In the genomic region with DNA sequence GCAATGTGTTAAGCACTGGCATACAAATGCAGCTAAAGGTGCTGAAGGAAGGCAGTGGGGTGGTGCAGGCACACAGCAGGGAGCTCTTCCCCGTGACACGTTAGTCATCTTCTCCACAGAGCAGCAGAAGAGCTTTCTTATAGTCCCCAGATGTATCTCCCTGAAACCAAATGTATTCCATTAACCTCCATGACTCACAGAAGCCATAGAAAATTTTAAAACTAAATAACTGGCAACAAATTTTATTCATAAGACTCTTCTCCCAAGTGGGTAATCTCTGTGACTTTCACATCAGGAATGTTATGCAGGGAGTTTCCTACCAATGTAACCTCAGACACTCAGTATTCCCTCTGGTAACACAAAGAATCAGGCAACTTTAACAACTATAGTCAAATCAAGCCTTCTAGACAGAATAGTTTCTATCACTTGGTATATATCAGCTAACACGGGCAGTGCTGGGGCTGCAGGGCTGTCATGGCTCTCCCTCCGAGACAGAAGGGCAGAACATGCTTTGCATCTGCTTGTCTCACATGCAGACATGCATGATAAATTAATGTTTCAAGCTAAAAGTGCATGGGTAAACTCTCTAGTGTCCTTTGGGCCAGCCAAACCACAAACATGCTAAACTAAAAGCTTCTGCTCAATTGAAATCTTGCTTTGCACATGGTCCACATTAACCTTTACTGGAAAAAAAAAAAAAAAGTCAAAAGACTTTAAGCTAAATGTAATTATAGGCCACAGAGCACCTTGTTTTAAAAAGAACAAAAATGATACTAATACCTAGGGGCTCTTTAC, we compare ENCODE assay signal across 13 cellular contexts. TPM values are rescaled to one million over a fixed set of nuclear protein-coding genes. Genes with fewer than 3 reads are reported as not detected.
DNase-seq lines count a peak whose midpoint lies in the region; ATAC-seq, FAIRE-seq and TF ChIP-seq lines count a peak whose summit lies in the region.
"Had no signal": no experiment of that assay in that cellular context is flagged by ENCODE, and none has a peak within 500 bp of the region (broad histone marks: within the 10 kb centered on the region; RNA-seq: fewer than 3 reads in every experiment).

No MANE protein-coding gene starts in this region.

- H3K27ac ChIP-seq in pancreas (no peak overlapping the region), upper lobe of right lung (no peak overlapping the region)

- H3K9me3 ChIP-seq in pancreas (no peaks in the 10 kb centered on the region), upper lobe of right lung (no peaks in the 10 kb centered on the region)

- no peak overlapping the region for H3K27ac Mint-ChIP-seq in natural killer cell treated with Interleukin-12 subunit alpha and Interleukin-12 subunit beta and Interleukin-15 and Interleukin-18, amount 100 ng/mL, for 72 hours
- H3K27ac Mint-ChIP-seq: dendritic cell treated with granulocyte-macrophage colony-stimulating factor and Interleukin-4, amounts not matched to agents 40 ng/mL and 50 ng/mL, for 4 days; nephron progenitor cell; stimulated activated naive CD8-positive, alpha-beta T cell treated with anti-CD3 and anti-CD28 coated beads, Interleukin-15, Interleukin-2, amounts not matched to agents 100 ng/mL and 50 ng/mL, for 24 hours had no signal

- H3K4me3 ChIP-seq in BJ (ENCODE audit: low read depth, low read length) (no peak overlapping the region), epithelial cell of esophagus (ENCODE audit: low read length) (no peak overlapping the region), pancreas (no peak overlapping the region), upper lobe of right lung (no peak overlapping the region)

- TF ChIP-seq CTCF in BJ (IDR thresholded peaks at IDR 0.05; ENCODE audit: insufficient read depth, low read depth, low read length) (no peak), epithelial cell of esophagus (IDR thresholded peaks at IDR 0.05; ENCODE audit: insufficient read depth, low read depth, low read length, missing control alignments) (no peak), pancreas (IDR thresholded peaks at IDR 0.05) (no peak), upper lobe of right lung (IDR thresholded peaks at IDR 0.05) (no peak)

- no peaks in the 10 kb centered on the region for H3K27me3 ChIP-seq in BJ (ENCODE audit: control insufficient read depth, insufficient read depth, low read length)
- no peaks in the 10 kb centered on the region for H3K27me3 ChIP-seq in pancreas
- no peaks in the 10 kb centered on the region for H3K27me3 ChIP-seq in upper lobe of right lung

- CTCF ChIA-PET in BJ (lab: Yijun Ruan, JAX), result interaction anchor here (0.9 to 1.3 kb wide), 4 partner anchors 28 to 68 kb away, joined by 3 to 6 read pairs (median 4); partner anchors contain the start of gene ANXA5

- DNase-seq in BJ (ENCODE audit: low read depth) (peak; percentile 99), M059J (ENCODE audit: low read depth) (peak; percentile 93), epithelial cell of esophagus (ENCODE audit: low read depth) (peak; percentile 30), pancreas (no peak), upper lobe of right lung (no peak), T-helper 9 cell (no peak)
- no peak for DNase-seq in stimulated activated CD4-positive, alpha-beta T cell treated with anti-CD3 and anti-CD28 coated beads, Interleukin-15, amount 100 ng/mL, for 24 hours
- DNase-seq in natural killer cell treated with Interleukin-12 subunit alpha and Interleukin-12 subunit beta and Interleukin-15 and Interleukin-18, amount 100 ng/mL, for 72 hours (ENCODE audit: low spot score), result no peak
- DNase-seq: DMS 273 treated with DMSO at 0.1 percent for 48 hours, NCI-H146, nephron progenitor cell had no signal

- H3K36me3 ChIP-seq in BJ (ENCODE audit: control insufficient read depth, insufficient read depth, low read length) (peaks cover 9% of the 10 kb centered on the region), pancreas (peaks cover 0 to 58% (median 6%) of the 10 kb centered on the region in 3 donors), upper lobe of right lung (peaks cover 72% of the 10 kb centered on the region)

- ATAC-seq in pancreas (peak in 3 of 4 donors; percentile 17 to 61 (median 53)), upper lobe of right lung (no peak)
- no peak for ATAC-seq in natural killer cell treated with Interleukin-12 subunit alpha and Interleukin-12 subunit beta and Interleukin-15 and Interleukin-18, amount 100 ng/mL, for 72 hours

- no peaks in the 10 kb centered on the region for H3K4me1 Mint-ChIP-seq in natural killer cell treated with Interleukin-12 subunit alpha and Interleukin-12 subunit beta and Interleukin-15 and Interleukin-18, amount 100 ng/mL, for 72 hours (ENCODE audit: low read depth in 2 of 2)
- H3K4me1 Mint-ChIP-seq: nephron progenitor cell had no signal

- no peak overlapping the region for H3K4me3 Mint-ChIP-seq in natural killer cell treated with Interleukin-12 subunit alpha and Interleukin-12 subunit beta and Interleukin-15 and Interleukin-18, amount 100 ng/mL, for 72 hours
- H3K4me3 Mint-ChIP-seq: dendritic cell treated with granulocyte-macrophage colony-stimulating factor and Interleukin-4, amounts not matched to agents 40 ng/mL and 50 ng/mL, for 4 days; nephron progenitor cell; stimulated activated naive CD8-positive, alpha-beta T cell treated with anti-CD3 and anti-CD28 coated beads, Interleukin-15, Interleukin-2, amounts not matched to agents 100 ng/mL and 50 ng/mL, for 24 hours had no signal

- no peak for FAIRE-seq in pancreas (lab: Jason Lieb, UNC)

- POLR2A ChIA-PET in BJ (lab: Charles Lee), result interaction anchor here (0.9 kb wide), 2 partner anchors 18 to 28 kb away, joined by 3 to 5 read pairs; no protein-coding TSS in a partner anchor

- H3K9me3 Mint-ChIP-seq in natural killer cell treated with Interleukin-12 subunit alpha and Interleukin-12 subunit beta and Interleukin-15 and Interleukin-18, amount 100 ng/mL, for 72 hours, result no peaks in the 10 kb centered on the region
- H3K9me3 Mint-ChIP-seq: dendritic cell treated with granulocyte-macrophage colony-stimulating factor and Interleukin-4, amounts not matched to agents 40 ng/mL and 50 ng/mL, for 4 days; nephron progenitor cell; stimulated activated naive CD8-positive, alpha-beta T cell treated with anti-CD3 and anti-CD28 coated beads, Interleukin-15, Interleukin-2, amounts not matched to agents 100 ng/mL and 50 ng/mL, for 24 hours had no signal

- no peaks in the 10 kb centered on the region for H3K27me3 Mint-ChIP-seq in natural killer cell treated with Interleukin-12 subunit alpha and Interleukin-12 subunit beta and Interleukin-15 and Interleukin-18, amount 100 ng/mL, for 72 hours
- H3K27me3 Mint-ChIP-seq: dendritic cell treated with granulocyte-macrophage colony-stimulating factor and Interleukin-4, amounts not matched to agents 40 ng/mL and 50 ng/mL, for 4 days; stimulated activated naive CD8-positive, alpha-beta T cell treated with anti-CD3 and anti-CD28 coated beads, Interleukin-15, Interleukin-2, amounts not matched to agents 100 ng/mL and 50 ng/mL, for 24 hours had no signal

- no peaks in the 10 kb centered on the region for H3K4me1 ChIP-seq in pancreas
- no peaks in the 10 kb centered on the region for H3K4me1 ChIP-seq in upper lobe of right lung

- intact Hi-C loops in pancreas (cut with DNase I), result no loop called here
- intact Hi-C loops in upper lobe of right lung (cut with DNase I), result no loop called here

- 85 to 87% methylated on average over 4 of the region's 4 CpGs for WGBS in pancreas, 2 donors

- H3K36me3 Mint-ChIP-seq in natural killer cell treated with Interleukin-12 subunit alpha and Interleukin-12 subunit beta and Interleukin-15 and Interleukin-18, amount 100 ng/mL, for 72 hours, result peaks cover 40% of the 10 kb centered on the region

RNA-seq across cellular contexts. Expression of gene ANXA5, which starts 28.2 kb away (rescaled TPM):
- polyA plus RNA-seq in BJ (2011; rRNA removed) (591 and 1,019 TPM in 2 replicates), pancreas (100 to 1,000 TPM; 149 to 210 TPM)
- 217 and 227 TPM in 2 replicates for polyA minus RNA-seq in BJ (2011; rRNA and poly(A)+ RNA removed)
- 408 and 471 TPM in 2 replicates for total RNA-seq in M059J (2014; rRNA removed; shearing (Covaris generic))
- total RNA-seq in pancreas (100 to 1,000 TPM in 3 of 6 donors, 10 to 100 TPM in 3; 70.2 to 196 (median 92.8) TPM), upper lobe of right lung (382 TPM)
- total RNA-seq in natural killer cell treated with Interleukin-12 subunit alpha and Interleukin-12 subunit beta and Interleukin-15 and Interleukin-18, amount 100 ng/mL, for 72 hours, result 10 to 100 TPM; 33.8 to 77.9 TPM

Comparison
In these comparisons a context has a peak if more than half of its experiments do, and no peak if none do; other contexts are left out.
1. DNase-seq: peak in BJ (single experiment), M059J (single experiment) and epithelial cell of esophagus (single experiment); none in pancreas (0 of 6), upper lobe of right lung (single experiment), stimulated activated CD4-positive, alpha-beta T cell treated with anti-CD3 and anti-CD28 coated beads, Interleukin-15, amount 100 ng/mL, for 24 hours (single experiment), T-helper 9 cell (single experiment) and natural killer cell treated with Interleukin-12 subunit alpha and Interleukin-12 subunit beta and Interleukin-15 and Interleukin-18, amount 100 ng/mL, for 72 hours (single experiment).
2. ATAC-seq: peak in pancreas (3 of 4); none in upper lobe of right lung (single experiment) and natural killer cell treated with Interleukin-12 subunit alpha and Interleukin-12 subunit beta and Interleukin-15 and Interleukin-18, amount 100 ng/mL, for 72 hours (0 of 2).